ENCODE assay signal across 9 cellular contexts in genomic region chr19:3440082-3440481, GRCh38. TPM values are rescaled to one million over a fixed set of nuclear protein-coding genes. Genes with fewer than 3 reads are reported as not detected.
DNase-seq lines count a peak whose midpoint lies in the region; ATAC-seq, FAIRE-seq and TF ChIP-seq lines count a peak whose summit lies in the region.
"Had no signal": no experiment of that assay in that cellular context is flagged by ENCODE, and none has a peak within 500 bp of the region (broad histone marks: within the 10 kb centered on the region; RNA-seq: fewer than 3 reads in every experiment).

No MANE protein-coding gene starts in this region.

- no peak for FAIRE-seq in GM19239 (lab: Jason Lieb, UNC)

- ATAC-seq in gastroesophageal sphincter (no peak), GM21423 (IDR thresholded peaks at IDR 0.05; ENCODE audit: unreplicated experiment) (no peak)

- WGBS in gastroesophageal sphincter (ENCODE audit: low coverage in 1 of 2), 2 donors, result 20 to 61% methylated on average over 1 to 11 of the region's 13 CpGs

- peak; percentile 52 for TF ChIP-seq CTCF in NB4 (IDR thresholded peaks at IDR 0.05; ENCODE audit: low read depth, low read length)
- TF ChIP-seq CTCF in gastroesophageal sphincter (IDR thresholded peaks at IDR 0.05), result peak in 2 of 4 experiments; percentile 37 to 58

- no peaks in the 10 kb centered on the region for H3K9me3 ChIP-seq in gastroesophageal sphincter

- TF ChIP-seq EP300 in gastroesophageal sphincter (IDR thresholded peaks at IDR 0.05), result no peak

- peaks cover 0 to 64% (median 28%) of the 10 kb centered on the region in 3 donors for H3K4me1 ChIP-seq in gastroesophageal sphincter

- peak overlapping the region in 3 of 4 donors; percentile 64 to 82 (median 64) for H3K27ac ChIP-seq in gastroesophageal sphincter

- TF ChIP-seq POLR2A in NB4 (IDR thresholded peaks at IDR 0.05; ENCODE audit: extremely low read depth, insufficient read length), result no peak
- TF ChIP-seq POLR2A in gastroesophageal sphincter (IDR thresholded peaks at IDR 0.05), result no peak

- no peaks in the 10 kb centered on the region for H3K27me3 ChIP-seq in gastroesophageal sphincter

- H3K4me3 ChIP-seq in NB4 (ENCODE audit: low read depth, low read length) (no peak overlapping the region), gastroesophageal sphincter (no peak overlapping the region)

- peak; percentile 30 for DNase-seq in EL
- peak; percentile 63 for DNase-seq in NB4 (ENCODE audit: low read depth)
- DNase-seq in activated T-cell treated with anti-CD3 and anti-CD28 coated beads, Interleukin-2, amount 50 U/mL, for 1 hour, result peak; percentile 67
- DNase-seq in stimulated activated CD4-positive, alpha-beta T cell treated with anti-CD3 and anti-CD28 coated beads, Interleukin-1b, Interleukin-23, amount 100 ng/mL, for 24 hours (ENCODE audit: low read depth in 4 of 4, low spot score in 1 of 4), result peak; percentile 24 to 43 (median 28)
- DNase-seq in NCI-H2171 (lab: John Stamatoyannopoulos, UW), result no peak
- DNase-seq in GM19239 (ENCODE audit: insufficient read length, low spot score), result no peak

- H3K36me3 ChIP-seq in gastroesophageal sphincter, result peaks cover 0 to 91% of the 10 kb centered on the region in 2 donors

RNA-seq across cellular contexts. Expression of gene SMIM24, which starts 40.2 kb away (rescaled TPM):
- not detected for total RNA-seq in gastroesophageal sphincter
- total RNA-seq: M059J had no signal

RNA-seq across cellular contexts. Expression of gene SMIM44, which starts 43.2 kb away (rescaled TPM):
- not detected for total RNA-seq in gastroesophageal sphincter
- total RNA-seq: M059J had no signal

Comparison
In these comparisons a context has a peak if more than half of its experiments do, and no peak if none do; other contexts are left out.
1. DNase-seq: peak in EL (single experiment), NB4 (single experiment), activated T-cell treated with anti-CD3 and anti-CD28 coated beads, Interleukin-2, amount 50 U/mL, for 1 hour (single experiment) and stimulated activated CD4-positive, alpha-beta T cell treated with anti-CD3 and anti-CD28 coated beads, Interleukin-1b, Interleukin-23, amount 100 ng/mL, for 24 hours (4 of 4); none in NCI-H2171 (single experiment) and GM19239 (single experiment).